ENCODE assay signal across 13 cellular contexts in genomic region chr10:119394657-119395286, GRCh38.
A peak's percentile ranks its signal among the peaks of the same experiment; 100 is the strongest.
DNase-seq lines count a peak whose midpoint lies in the region; ATAC-seq and TF ChIP-seq lines count a peak whose summit lies in the region.
"Had no signal": no experiment of that assay in that cellular context is flagged by ENCODE, and none has a peak within 500 bp of the region (broad histone marks: within the 10 kb centered on the region; RNA-seq: fewer than 3 reads in every experiment).

No MANE protein-coding gene starts in this region.

- no peak for TF ChIP-seq RAD21 in liver (IDR thresholded peaks at IDR 0.05)

- ATAC-seq in stimulated activated memory B cell treated with anti-CD40 and anti-IgM and Interleukin-4, amounts not matched to agents 10 μg/mL and 1 μg/mL and 100 μg/mL, for 72 hours, result no peak
- ATAC-seq: activated CD8-positive, alpha-beta T cell treated with anti-CD3 and anti-CD28 coated beads for 36 hours had no signal

- peaks cover 6% of the 10 kb centered on the region for H3K9me3 Mint-ChIP-seq in stimulated activated memory B cell treated with anti-CD40 and anti-IgM and Interleukin-4, amounts not matched to agents 10 μg/mL and 1 μg/mL and 100 μg/mL, for 72 hours
- H3K9me3 Mint-ChIP-seq: activated CD8-positive, alpha-beta T cell treated with anti-CD3 and anti-CD28 coated beads for 36 hours; activated naive CD4-positive, alpha-beta T cell treated with anti-CD3 and anti-CD28 coated beads, Interleukin-2, amount 10 ng/mL, durations not matched to agents 7 days and 5 days; CD8-positive, alpha-beta memory T cell had no signal

- H3K27me3 ChIP-seq in HL-60 (ENCODE audit: insufficient read depth, poor library complexity, severe bottlenecking) (no peaks in the 10 kb centered on the region), liver (ENCODE audit: control insufficient read depth in 4 of 4, insufficient read depth in 4 of 4, low read length in 3 of 4) (no peaks in the 10 kb centered on the region), testis (no peaks in the 10 kb centered on the region)

- H3K27me3 Mint-ChIP-seq in stimulated activated memory B cell treated with anti-CD40 and anti-IgM and Interleukin-4, amounts not matched to agents 10 μg/mL and 1 μg/mL and 100 μg/mL, for 72 hours, result no peaks in the 10 kb centered on the region
- H3K27me3 Mint-ChIP-seq: activated CD8-positive, alpha-beta T cell treated with anti-CD3 and anti-CD28 coated beads for 36 hours; activated naive CD4-positive, alpha-beta T cell treated with anti-CD3 and anti-CD28 coated beads, Interleukin-2, amount 10 ng/mL, durations not matched to agents 7 days and 5 days; CD8-positive, alpha-beta memory T cell had no signal

- H3K4me3 ChIP-seq in HL-60 (replicated peaks; ENCODE audit: insufficient read depth, low read length) (no peak overlapping the region), liver (ENCODE audit: low read depth in 1 of 3, low read length in 3 of 3) (no peak overlapping the region), testis (no peak overlapping the region)

- DNase-seq in HL-60 (ENCODE audit: low read depth in 1 of 2, low spot score in 1 of 2) (no peak), caudate nucleus (lab: John Stamatoyannopoulos, UW) (no peak), iPS-NIHi7 (ENCODE audit: extremely low spot score) (no peak), testis (no peak), GOT3 (lab: John Stamatoyannopoulos, UW) (no peak)
- DNase-seq: activated CD8-positive, alpha-beta T cell treated with anti-CD3 and anti-CD28 coated beads for 36 hours; activated naive CD4-positive, alpha-beta T cell treated with anti-CD3 and anti-CD28 coated beads, Interleukin-2, amount 10 ng/mL, durations not matched to agents 7 days and 5 days; CD8-positive, alpha-beta memory T cell; NCI-H2171; occipital lobe; stimulated activated CD4-positive, alpha-beta T cell treated with anti-CD3 and anti-CD28 coated beads, Interleukin-1b, Interleukin-23, amount 100 ng/mL, for 48 hours had no signal

- no peak for TF ChIP-seq CTCF in HL-60 (IDR thresholded peaks at IDR 0.05; ENCODE audit: insufficient read depth, low read length)
- no peak for TF ChIP-seq CTCF in liver (IDR thresholded peaks at IDR 0.05; ENCODE audit: low read depth, low read length, missing input control)
- no peak for TF ChIP-seq CTCF in testis (IDR thresholded peaks at IDR 0.05)

- H3K36me3 Mint-ChIP-seq in stimulated activated memory B cell treated with anti-CD40 and anti-IgM and Interleukin-4, amounts not matched to agents 10 μg/mL and 1 μg/mL and 100 μg/mL, for 72 hours, result peaks cover 20% of the 10 kb centered on the region

- H3K4me1 Mint-ChIP-seq in stimulated activated memory B cell treated with anti-CD40 and anti-IgM and Interleukin-4, amounts not matched to agents 10 μg/mL and 1 μg/mL and 100 μg/mL, for 72 hours, result peaks cover 54% of the 10 kb centered on the region

- H3K9me3 ChIP-seq in liver (ENCODE audit: control insufficient read depth in 4 of 4, low read length in 3 of 4), result no peaks in the 10 kb centered on the region
- no peaks in the 10 kb centered on the region for H3K9me3 ChIP-seq in testis

- H3K27ac Mint-ChIP-seq in stimulated activated memory B cell treated with anti-CD40 and anti-IgM and Interleukin-4, amounts not matched to agents 10 μg/mL and 1 μg/mL and 100 μg/mL, for 72 hours, result peak overlapping the region; percentile 73
- H3K27ac Mint-ChIP-seq: activated CD8-positive, alpha-beta T cell treated with anti-CD3 and anti-CD28 coated beads for 36 hours; activated naive CD4-positive, alpha-beta T cell treated with anti-CD3 and anti-CD28 coated beads, Interleukin-2, amount 10 ng/mL, durations not matched to agents 7 days and 5 days had no signal

- peak overlapping the region; percentile 25 for H3K4me3 Mint-ChIP-seq in stimulated activated memory B cell treated with anti-CD40 and anti-IgM and Interleukin-4, amounts not matched to agents 10 μg/mL and 1 μg/mL and 100 μg/mL, for 72 hours
- H3K4me3 Mint-ChIP-seq: activated CD8-positive, alpha-beta T cell treated with anti-CD3 and anti-CD28 coated beads for 36 hours; activated naive CD4-positive, alpha-beta T cell treated with anti-CD3 and anti-CD28 coated beads, Interleukin-2, amount 10 ng/mL, durations not matched to agents 7 days and 5 days; CD8-positive, alpha-beta memory T cell had no signal

- 88% methylated on average over 10 of the region's 11 CpGs for WGBS in liver
- 62 to 78% methylated on average over 9 to 10 of the region's 11 CpGs for WGBS in testis, 2 donors

- no peaks in the 10 kb centered on the region for H3K36me3 ChIP-seq in liver (ENCODE audit: control insufficient read depth in 4 of 4, insufficient read depth in 3 of 4, low read depth in 1 of 4, low read length in 3 of 4)
- no peaks in the 10 kb centered on the region for H3K36me3 ChIP-seq in testis (ENCODE audit: low read depth, missing control alignments)

- intact Hi-C loops in testis (cut with DNase I; ENCODE audit: low total_unique reads), result no loop called here

- TF ChIP-seq POLR2A in testis (IDR thresholded peaks at IDR 0.05), result no peak

- H3K9ac ChIP-seq in liver (ENCODE audit: low read depth in 1 of 2, low read length in 2 of 2), result no peak overlapping the region

- H3K4me1 ChIP-seq in liver (ENCODE audit: control insufficient read depth in 4 of 4, insufficient read depth in 4 of 4, low read length in 3 of 4) (peaks cover 0 to 4% (median 0%) of the 10 kb centered on the region in 4 donors), testis (no peaks in the 10 kb centered on the region)

- H3K27ac ChIP-seq in HL-60 (replicated peaks) (peak overlapping the region; percentile 42), caudate nucleus (ENCODE audit: low read depth, low read length) (peak overlapping the region; percentile 61), liver (ENCODE audit: low read depth in 1 of 2, low read length in 2 of 2) (peak overlapping the region; percentile 42 to 62), testis (peak overlapping the region in 1 of 2 donors; percentile 44)

TF ChIP-seq in liver, 16 proteins besides CTCF, POLR2A, EP300 and RAD21:
- TF ChIP-seq TAF1 (conservative IDR thresholded peaks at IDR 0.05), result no peak
- peak; percentile 53 for TF ChIP-seq NR2F2 (IDR thresholded peaks at IDR 0.05)
- no peak for TF ChIP-seq REST (IDR thresholded peaks at IDR 0.05)
- TF ChIP-seq RXRA (IDR thresholded peaks at IDR 0.05), result no peak
- TF ChIP-seq YY1 (IDR thresholded peaks at IDR 0.05), result no peak
TF ChIP-seq in liver: peak in this region for 1.
